In genomic region chr4:121733942-121734341, GRCh38 we compare ENCODE assay signal across 17 cellular contexts. TPM values are rescaled to one million over a fixed set of nuclear protein-coding genes. Genes with fewer than 3 reads are reported as not detected.
DNase-seq lines count a peak whose midpoint lies in the region; ATAC-seq lines count a peak whose summit lies in the region.
"Had no signal": no experiment of that assay in that cellular context is flagged by ENCODE, and none has a peak within 500 bp of the region (broad histone marks: within the 10 kb centered on the region; RNA-seq: fewer than 3 reads in every experiment).

No MANE protein-coding gene starts in this region.

- no peak overlapping the region for H3K4me3 Mint-ChIP-seq in activated T-helper 1 cell treated with anti-CD3 and anti-CD28 coated beads, Interleukin-12 subunit alpha, Interleukin-12 subunit beta, Interleukin-2, Interleukin-4 antibody, amounts not matched to agents 30 ng/mL and 10 ng/mL and 1 ng/mL, durations not matched to agents 14 hours and 24 hours and 36 hours
- H3K4me3 Mint-ChIP-seq: CD14-positive monocyte; CD4-positive, alpha-beta memory T cell; CD4-positive, CD25-positive, alpha-beta regulatory T cell; CD8-positive, alpha-beta memory T cell had no signal

- no peaks in the 10 kb centered on the region for H3K9me3 Mint-ChIP-seq in activated T-helper 1 cell treated with anti-CD3 and anti-CD28 coated beads, Interleukin-12 subunit alpha, Interleukin-12 subunit beta, Interleukin-2, Interleukin-4 antibody, amounts not matched to agents 30 ng/mL and 10 ng/mL and 1 ng/mL, durations not matched to agents 14 hours and 24 hours and 36 hours
- H3K9me3 Mint-ChIP-seq: CD8-positive, alpha-beta memory T cell had no signal

- in situ Hi-C loops in ACHN (cut with HindIII; ENCODE audit: low pct_ligation_motif_present, low pct_unique_long_range_greater_than_20kb, low sequenced_read_pairs), result no loop called here

- H3K27me3 Mint-ChIP-seq in activated T-helper 1 cell treated with anti-CD3 and anti-CD28 coated beads, Interleukin-12 subunit alpha, Interleukin-12 subunit beta, Interleukin-2, Interleukin-4 antibody, amounts not matched to agents 30 ng/mL and 10 ng/mL and 1 ng/mL, durations not matched to agents 14 hours and 24 hours and 36 hours (ENCODE audit: insufficient read depth), result peaks cover 31% of the 10 kb centered on the region
- H3K27me3 Mint-ChIP-seq: CD4-positive, CD25-positive, alpha-beta regulatory T cell had no signal

- no peak overlapping the region for H3K27ac Mint-ChIP-seq in activated T-helper 1 cell treated with anti-CD3 and anti-CD28 coated beads, Interleukin-12 subunit alpha, Interleukin-12 subunit beta, Interleukin-2, Interleukin-4 antibody, amounts not matched to agents 30 ng/mL and 10 ng/mL and 1 ng/mL, durations not matched to agents 14 hours and 24 hours and 36 hours
- H3K27ac Mint-ChIP-seq: CD14-positive monocyte; CD4-positive, alpha-beta memory T cell; CD4-positive, CD25-positive, alpha-beta regulatory T cell; CD8-positive, alpha-beta memory T cell had no signal

- intact Hi-C loops in activated T-helper 1 cell treated with anti-CD3 and anti-CD28 coated beads, Interleukin-12 subunit alpha, Interleukin-12 subunit beta, Interleukin-2, Interleukin-4 antibody, amounts not matched to agents 30 ng/mL and 10 ng/mL and 1 ng/mL, durations not matched to agents 14 hours and 24 hours and 36 hours (cut with micrococcal nuclease), result no loop called here

- DNase-seq in ACHN, result peak; percentile 16
- DNase-seq in kidney tubule cell (ENCODE audit: low spot score), result peak; percentile 23
- DNase-seq in iPS-NIHi11 (ENCODE audit: low spot score), result no peak
- no peak for DNase-seq in activated T-helper 1 cell treated with anti-CD3 and anti-CD28 coated beads, Interleukin-12 subunit alpha, Interleukin-12 subunit beta, Interleukin-2, Interleukin-4 antibody, amounts not matched to agents 30 ng/mL and 10 ng/mL and 1 ng/mL, durations not matched to agents 14 hours and 24 hours and 36 hours (ENCODE audit: low spot score)
- no peak for DNase-seq in D341Med (ENCODE audit: low spot score)
- DNase-seq: BE2C; C1 segment of cervical spinal cord; CD4-positive, alpha-beta memory T cell; CD4-positive, CD25-positive, alpha-beta regulatory T cell; CD8-positive, alpha-beta memory T cell; COR-L47; DMS79 treated with DMSO at 0.1 percent for 48 hours; GF-D8 had no signal

- ATAC-seq in GM18909 (IDR thresholded peaks at IDR 0.05; ENCODE audit: poor library complexity, unreplicated experiment), result peak; percentile 50
- ATAC-seq: A549 had no signal

- H3K36me3 Mint-ChIP-seq in activated T-helper 1 cell treated with anti-CD3 and anti-CD28 coated beads, Interleukin-12 subunit alpha, Interleukin-12 subunit beta, Interleukin-2, Interleukin-4 antibody, amounts not matched to agents 30 ng/mL and 10 ng/mL and 1 ng/mL, durations not matched to agents 14 hours and 24 hours and 36 hours (ENCODE audit: low read depth), result no peaks in the 10 kb centered on the region
- H3K36me3 Mint-ChIP-seq: CD14-positive monocyte; CD4-positive, alpha-beta memory T cell; CD4-positive, CD25-positive, alpha-beta regulatory T cell; CD8-positive, alpha-beta memory T cell had no signal

- no peaks in the 10 kb centered on the region for H3K4me1 Mint-ChIP-seq in activated T-helper 1 cell treated with anti-CD3 and anti-CD28 coated beads, Interleukin-12 subunit alpha, Interleukin-12 subunit beta, Interleukin-2, Interleukin-4 antibody, amounts not matched to agents 30 ng/mL and 10 ng/mL and 1 ng/mL, durations not matched to agents 14 hours and 24 hours and 36 hours (ENCODE audit: low read depth)
- H3K4me1 Mint-ChIP-seq: CD14-positive monocyte; CD4-positive, alpha-beta memory T cell; CD4-positive, CD25-positive, alpha-beta regulatory T cell; CD8-positive, alpha-beta memory T cell had no signal

RNA-seq across cellular contexts. Expression of gene SMIM43, which starts 31.0 kb away (rescaled TPM):
- not detected in 2 replicates for total RNA-seq in activated T-helper 1 cell treated with anti-CD3 and anti-CD28 coated beads, Interleukin-12 subunit alpha, Interleukin-12 subunit beta, Interleukin-2, Interleukin-4 antibody, amounts not matched to agents 30 ng/mL and 10 ng/mL and 1 ng/mL, durations not matched to agents 14 hours and 24 hours and 36 hours
- total RNA-seq: A172; CD4-positive, alpha-beta memory T cell; CD4-positive, CD25-positive, alpha-beta regulatory T cell had no signal

RNA-seq across cellular contexts. Expression of gene ANXA5, which starts 37.2 kb away (rescaled TPM):
- total RNA-seq in activated T-helper 1 cell treated with anti-CD3 and anti-CD28 coated beads, Interleukin-12 subunit alpha, Interleukin-12 subunit beta, Interleukin-2, Interleukin-4 antibody, amounts not matched to agents 30 ng/mL and 10 ng/mL and 1 ng/mL, durations not matched to agents 14 hours and 24 hours and 36 hours, result 128 and 131 TPM in 2 replicates

Comparison
In these comparisons a context has a peak if more than half of its experiments do, and no peak if none do; other contexts are left out.
1. DNase-seq: peak in ACHN (single experiment) and kidney tubule cell (single experiment); none in iPS-NIHi11 (single experiment), activated T-helper 1 cell treated with anti-CD3 and anti-CD28 coated beads, Interleukin-12 subunit alpha, Interleukin-12 subunit beta, Interleukin-2, Interleukin-4 antibody, amounts not matched to agents 30 ng/mL and 10 ng/mL and 1 ng/mL, durations not matched to agents 14 hours and 24 hours and 36 hours (single experiment) and D341Med (single experiment).